12 cellular contexts compared by ENCODE assay signal in the genomic region with DNA sequence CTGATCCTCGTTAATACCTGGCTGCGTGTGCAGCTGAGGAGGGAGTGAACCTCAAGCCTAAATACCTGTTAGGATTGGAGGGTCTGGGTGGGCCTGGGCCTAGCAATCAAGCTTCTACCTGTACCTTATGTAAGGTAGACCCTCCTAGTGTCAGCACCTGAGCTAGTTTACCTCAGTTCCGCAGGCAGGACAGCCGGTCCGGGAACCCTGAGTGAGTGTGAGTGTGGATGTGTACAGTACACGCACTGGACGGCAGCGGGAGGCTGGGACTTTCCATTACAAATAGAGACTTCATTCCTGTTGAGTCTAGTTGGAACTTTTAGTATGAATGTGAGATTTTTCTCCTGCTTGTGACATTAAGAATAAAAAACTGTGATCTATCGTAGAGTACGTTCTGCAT. TPM values are rescaled to one million over a fixed set of nuclear protein-coding genes. Genes with fewer than 3 reads are reported as not detected.
DNase-seq lines count a peak whose midpoint lies in the region; ATAC-seq and TF ChIP-seq lines count a peak whose summit lies in the region.
"Not testable (repeated sequence)": the region's sequence is repeated elsewhere in the genome, so short reads cannot be mapped to it uniquely, and the experiment has no call there.
"Had no signal": no experiment of that assay in that cellular context is flagged by ENCODE, and none has a peak within 500 bp of the region (broad histone marks: within the 10 kb centered on the region; RNA-seq: fewer than 3 reads in every experiment).

No MANE protein-coding gene starts in this region.

- H3K36me3 Mint-ChIP-seq in osteocyte (ENCODE audit: unreplicated experiment): peaks cover 11% of the 10 kb centered on the region

- H3K9me3 ChIP-seq in right atrium auricular region, upper lobe of right lung: not testable (repeated sequence)

- not testable (repeated sequence) for H3K4me3 Mint-ChIP-seq in osteocyte (ENCODE audit: unreplicated experiment)

- not testable (repeated sequence) for H3K9me3 Mint-ChIP-seq in osteocyte (ENCODE audit: unreplicated experiment)

- H3K27ac ChIP-seq in right atrium auricular region, upper lobe of right lung: not testable (repeated sequence)

- H3K36me3 ChIP-seq in right atrium auricular region (peaks cover 16% of the 10 kb centered on the region), upper lobe of right lung (peaks cover 23% of the 10 kb centered on the region)

- H3K27me3 ChIP-seq in right atrium auricular region, upper lobe of right lung: not testable (repeated sequence)

- H3K4me1 Mint-ChIP-seq in osteocyte (ENCODE audit: unreplicated experiment): not testable (repeated sequence)

- not testable (repeated sequence) for H3K27ac Mint-ChIP-seq in osteocyte (ENCODE audit: unreplicated experiment)

- peak; percentile 30 for DNase-seq in activated CD8-positive, alpha-beta memory T cell treated with anti-CD3 and anti-CD28 coated beads for 24 hours
- DNase-seq in right atrium auricular region (ENCODE audit: low spot score): peak; percentile 11
- DNase-seq in left lobe of liver (ENCODE audit: low spot score): peak; percentile 30
- DNase-seq in osteocyte (ENCODE audit: extremely low spot score, unreplicated experiment): peak; percentile 56
- DNase-seq in upper lobe of right lung: peak; percentile 3

- not testable (repeated sequence) for H3K27me3 Mint-ChIP-seq in osteocyte (ENCODE audit: unreplicated experiment)

- intact Hi-C loops in upper lobe of right lung (cut with DNase I): not testable (repeated sequence)

- not testable (repeated sequence) for TF ChIP-seq CTCF in right atrium auricular region (IDR thresholded peaks at IDR 0.05); osteocyte (IDR thresholded peaks at IDR 0.05); upper lobe of right lung (IDR thresholded peaks at IDR 0.05)

- ATAC-seq in left lobe of liver, upper lobe of right lung: not testable (repeated sequence)

- H3K4me1 ChIP-seq in right atrium auricular region, upper lobe of right lung: not testable (repeated sequence)

- not testable (repeated sequence) for H3K4me3 ChIP-seq in right atrium auricular region, upper lobe of right lung

RNA-seq across cellular contexts. Expression of a gene that starts 5.8 kb away (rescaled TPM):
- total RNA-seq in right atrium auricular region (10 to 100 TPM; 13.0 to 15.8 TPM), left lobe of liver (8.5 TPM), osteocyte (16.8 and 22.6 TPM in 2 replicates), upper lobe of right lung (22.4 TPM)

RNA-seq across cellular contexts. Expression of a gene that starts 25.0 kb away (rescaled TPM):
- total RNA-seq in right atrium auricular region (not detected), left lobe of liver (not detected), osteocyte (not detected in 2 replicates), upper lobe of right lung (0.20 TPM)
- total RNA-seq: A673; CD4-positive, alpha-beta memory T cell; CD4-positive, CD25-positive, alpha-beta regulatory T cell; CD8-positive, alpha-beta memory T cell; Daoy; G401; GM12878 had no signal

RNA-seq across cellular contexts. Expression of a gene that starts 25.1 kb away (rescaled TPM):
- not detected for total RNA-seq in right atrium auricular region
- total RNA-seq in left lobe of liver: not detected
- total RNA-seq in osteocyte: not detected in 2 replicates
- not detected for total RNA-seq in upper lobe of right lung
- total RNA-seq: A673; CD4-positive, alpha-beta memory T cell; CD4-positive, CD25-positive, alpha-beta regulatory T cell; CD8-positive, alpha-beta memory T cell; G401; GM12878 had no signal

Comparison
In these comparisons a context has a peak if more than half of its experiments do, and no peak if none do; other contexts are left out.
1. DNase-seq: peak in every context shown above with its lines; median percentile 56 in osteocyte; 30 in activated CD8-positive, alpha-beta memory T cell treated with anti-CD3 and anti-CD28 coated beads for 24 hours; 30 in left lobe of liver; 11 in right atrium auricular region; 3 in upper lobe of right lung.